ENCODE assay signal across 1 cellular context in genomic region chr12:67669217-67669924, GRCh38.
TF ChIP-seq lines count a peak whose summit lies in the region.

No MANE protein-coding gene starts in this region.

TF ChIP-seq in IMR-90, 13 proteins besides CTCF, POLR2A, EP300 and RAD21:
- TF ChIP-seq BHLHE40 (IDR thresholded peaks at IDR 0.05; ENCODE audit: low read depth, low read length) (no peak), RFX5 (IDR thresholded peaks at IDR 0.05; ENCODE audit: low read depth, low read length) (no peak), FOS (IDR thresholded peaks at IDR 0.05; ENCODE audit: low read depth, low read length) (no peak), SMC3 (IDR thresholded peaks at IDR 0.05; ENCODE audit: low read depth, low read length) (no peak), ELK1 (IDR thresholded peaks at IDR 0.05; ENCODE audit: borderline replicate concordance, low read depth, low read length) (no peak), RCOR1 (IDR thresholded peaks at IDR 0.05; ENCODE audit: insufficient replicate concordance, low read length) (no peak), USF2 (IDR thresholded peaks at IDR 0.05; ENCODE audit: low read depth, low read length) (no peak), CEBPB (IDR thresholded peaks at IDR 0.05; ENCODE audit: low read depth, low read length) (no peak), MAFK (IDR thresholded peaks at IDR 0.05; ENCODE audit: low read depth, low read length) (no peak), MXI1 (IDR thresholded peaks at IDR 0.05; ENCODE audit: borderline replicate concordance, low read depth, low read length) (no peak), CHD1 (IDR thresholded peaks at IDR 0.05; ENCODE audit: low read depth, low read length) (no peak), NFE2L2 (IDR thresholded peaks at IDR 0.05; ENCODE audit: low read depth, low read length) (no peak), MAZ (IDR thresholded peaks at IDR 0.05; ENCODE audit: borderline replicate concordance, low read depth, low read length) (no peak)
TF ChIP-seq in IMR-90: peak in this region for 0.
